8 cellular contexts compared by ENCODE assay signal in genomic region chr9:14313378-14313940, GRCh38. TPM values are rescaled to one million over a fixed set of nuclear protein-coding genes. Genes with fewer than 3 reads are reported as not detected.
DNase-seq lines count a peak whose midpoint lies in the region; ATAC-seq and TF ChIP-seq lines count a peak whose summit lies in the region.

No MANE protein-coding gene starts in this region.

- DNase-seq in stimulated activated CD4-positive, alpha-beta T cell treated with anti-CD3 and anti-CD28 coated beads, Interleukin-15, amount 100 ng/mL, for 24 hours: peak; percentile 17
- no peak for DNase-seq in stimulated activated CD4-positive, alpha-beta T cell treated with anti-CD3 and anti-CD28 coated beads, Interleukin-4, amount 100 ng/mL, for 4 hours
- peak; percentile 50 for DNase-seq in WTC11 (ENCODE audit: low spot score)
- no peak for DNase-seq in esophagus squamous epithelium (lab: John Stamatoyannopoulos, UW)
- DNase-seq in nephron progenitor cell: peak; percentile 60
- no peak for DNase-seq in NCI-H2107 (lab: John Stamatoyannopoulos, UW)

- peak overlapping the region; percentile 74 to 90 (median 84) for H3K4me3 ChIP-seq in esophagus squamous epithelium

- peaks cover 48% of the 10 kb centered on the region for H3K4me1 Mint-ChIP-seq in WTC11
- H3K4me1 Mint-ChIP-seq in nephron progenitor cell: peaks cover 46% of the 10 kb centered on the region

- CTCF ChIA-PET in WTC11 (lab: Charles Lee): interaction anchor here (0.9 kb wide), 1 partner anchor 40 kb away, joined by 3 read pairs; no protein-coding TSS in a partner anchor

- no peaks in the 10 kb centered on the region for H3K9me3 Mint-ChIP-seq in WTC11
- H3K9me3 Mint-ChIP-seq in nephron progenitor cell: no peaks in the 10 kb centered on the region

- no peak for ATAC-seq in WTC11
- no peak for ATAC-seq in HG03439 (IDR thresholded peaks at IDR 0.05; ENCODE audit: unreplicated experiment)
- no peak for ATAC-seq in HG03442 (IDR thresholded peaks at IDR 0.05; ENCODE audit: unreplicated experiment)

- H3K9me3 ChIP-seq in esophagus squamous epithelium: no peaks in the 10 kb centered on the region

- peaks cover 35% of the 10 kb centered on the region for H3K27me3 Mint-ChIP-seq in WTC11 (ENCODE audit: low read depth)
- peaks cover 64% of the 10 kb centered on the region for H3K27me3 Mint-ChIP-seq in nephron progenitor cell (ENCODE audit: low read depth, poor library complexity)

- no peaks in the 10 kb centered on the region for H3K36me3 ChIP-seq in esophagus squamous epithelium

- POLR2A ChIA-PET in WTC11 (lab: Charles Lee): interaction anchor here (1.6 kb wide), 1 partner anchor 33 kb away, joined by 6 read pairs; no protein-coding TSS in a partner anchor

- H3K27ac ChIP-seq in esophagus squamous epithelium: peak overlapping the region; percentile 96 to 100 (median 99)

- intact Hi-C loops in esophagus squamous epithelium (cut with DNase I): no loop called here

- H3K27ac Mint-ChIP-seq in WTC11 (peak overlapping the region; percentile 82), nephron progenitor cell (peak overlapping the region; percentile 24)

- WGBS in esophagus squamous epithelium, 2 donors: 1 to 7% methylated on average over 27 to 30 of the region's 33 CpGs

- H3K4me1 ChIP-seq in esophagus squamous epithelium: peaks cover 7 to 63% (median 12%) of the 10 kb centered on the region in 3 donors

- peaks cover 0 to 23% (median 0%) of the 10 kb centered on the region in 4 donors for H3K27me3 ChIP-seq in esophagus squamous epithelium

- H3K36me3 Mint-ChIP-seq in WTC11 (no peaks in the 10 kb centered on the region), nephron progenitor cell (ENCODE audit: low read depth) (no peaks in the 10 kb centered on the region)

- TF ChIP-seq CTCF in WTC11 (IDR thresholded peaks at IDR 0.05): no peak
- TF ChIP-seq CTCF in esophagus squamous epithelium (IDR thresholded peaks at IDR 0.05): no peak
- TF ChIP-seq CTCF in nephron progenitor cell (IDR thresholded peaks at IDR 0.05): no peak

- no peak for TF ChIP-seq POLR2A in esophagus squamous epithelium (IDR thresholded peaks at IDR 0.05)

- peak overlapping the region; percentile 91 for H3K4me3 Mint-ChIP-seq in WTC11
- H3K4me3 Mint-ChIP-seq in nephron progenitor cell: peak overlapping the region; percentile 97

TF ChIP-seq in WTC11, 78 proteins besides CTCF, POLR2A, EP300 and RAD21:
- TF ChIP-seq SOX15 (CRISPR knock-in tag; IDR thresholded peaks at IDR 0.05) (no peak), ETV6 (CRISPR knock-in tag; IDR thresholded peaks at IDR 0.05) (no peak), ZNF396 (CRISPR knock-in tag; IDR thresholded peaks at IDR 0.05; ENCODE audit: borderline replicate concordance) (no peak)

RNA-seq across cellular contexts. Expression of gene NFIB, which starts 0.5 kb away (rescaled TPM):
- 7.1 to 12.5 TPM (median 7.4 TPM) in 3 replicates for total RNA-seq in WTC11 (2021)
- total RNA-seq in esophagus squamous epithelium: 10 to 100 TPM; 16.8 to 38.1 (median 23.0) TPM

Comparison
In these comparisons a context has a peak if more than half of its experiments do, and no peak if none do; other contexts are left out.
1. DNase-seq: peak in stimulated activated CD4-positive, alpha-beta T cell treated with anti-CD3 and anti-CD28 coated beads, Interleukin-15, amount 100 ng/mL, for 24 hours (single experiment), WTC11 (single experiment) and nephron progenitor cell (single experiment); none in stimulated activated CD4-positive, alpha-beta T cell treated with anti-CD3 and anti-CD28 coated beads, Interleukin-4, amount 100 ng/mL, for 4 hours (0 of 2), esophagus squamous epithelium (single experiment) and NCI-H2107 (single experiment).